ENCODE assay signal across 25 cellular contexts in genomic region chr22:31090217-31091085, GRCh38. TPM values are rescaled to one million over a fixed set of nuclear protein-coding genes. Genes with fewer than 3 reads are reported as not detected.
DNase-seq lines count a peak whose midpoint lies in the region; ATAC-seq, FAIRE-seq and TF ChIP-seq lines count a peak whose summit lies in the region.
"Had no signal": no experiment of that assay in that cellular context is flagged by ENCODE, and none has a peak within 500 bp of the region (broad histone marks: within the 10 kb centered on the region; RNA-seq: fewer than 3 reads in every experiment).

No MANE protein-coding gene starts in this region.

- DNase-seq in GM19239 (ENCODE audit: insufficient read length, low spot score) (peak; percentile 10), colonic mucosa (no peak), tibial nerve (ENCODE audit: low spot score in 2 of 2) (no peak), NCI-H2171 treated with DMSO at 0.1 percent for 48 hours (lab: John Stamatoyannopoulos, UW) (no peak), CD14-positive monocyte (ENCODE audit: low spot score) (no peak)
- DNase-seq in activated CD4-positive, alpha-beta memory T cell treated with anti-CD3 and anti-CD28 coated beads, Interleukin-2, amount 10 ng/mL, durations not matched to agents 7 days and 5 days, result no peak
- DNase-seq: activated CD4-positive, alpha-beta T cell treated with anti-CD3 and anti-CD28 coated beads, Interleukin-2, amount 10 ng/mL, durations not matched to agents 7 days and 5 days; activated CD8-positive, alpha-beta memory T cell treated with anti-CD3 and anti-CD28 coated beads, Interleukin-2, amount 50 U/mL, for 4 hours; activated effector memory CD4-positive, alpha-beta T cell treated with anti-CD3 and anti-CD28 coated beads, Interleukin-2, amount 50 U/mL, for 16 hours; DMS79; dorsolateral prefrontal cortex; head of caudate nucleus; HFFc6; NCI-H2029; NCI-H446 treated with DMSO at 0.1 percent for 48 hours; stimulated activated CD8-positive, alpha-beta memory T cell treated with anti-CD3 and anti-CD28 coated beads, Interleukin-4, amount 100 ng/mL, for 48 hours had no signal

- WGBS in tibial nerve, 2 donors, result 65 to 68% methylated on average over 14 to 15 of the region's 15 CpGs

- no peak for TF ChIP-seq POLR2A in tibial nerve (IDR thresholded peaks at IDR 0.05)

- H3K4me1 ChIP-seq in colonic mucosa, result peaks cover under 1% of the 10 kb centered on the region
- H3K4me1 ChIP-seq in muscle layer of colon (ENCODE audit: insufficient read depth, low read length), result peaks cover 50% of the 10 kb centered on the region
- peaks cover 0 to 60% (median 53%) of the 10 kb centered on the region in 4 donors for H3K4me1 ChIP-seq in tibial nerve

- TF ChIP-seq CTCF in colonic mucosa (IDR thresholded peaks at IDR 0.05) (no peak), tibial nerve (IDR thresholded peaks at IDR 0.05) (no peak), CD14-positive monocyte (IDR thresholded peaks at IDR 0.05) (no peak)

- H3K27ac ChIP-seq in colonic mucosa (peak overlapping the region; percentile 44), muscle layer of colon (ENCODE audit: low read depth, low read length) (peak overlapping the region; percentile 97), tibial nerve (peak overlapping the region; percentile 61 to 99 (median 82))

- H3K36me3 Mint-ChIP-seq in activated CD4-positive, alpha-beta memory T cell treated with anti-CD3 and anti-CD28 coated beads, Interleukin-2, amount 10 ng/mL, durations not matched to agents 7 days and 5 days (ENCODE audit: low read depth), result peaks cover 4% of the 10 kb centered on the region
- peaks cover 14 to 42% of the 10 kb centered on the region in 2 donors for H3K36me3 Mint-ChIP-seq in CD14-positive monocyte
- H3K36me3 Mint-ChIP-seq: CD8-positive, alpha-beta memory T cell had no signal

- POLR2A ChIA-PET in activated CD4-positive, alpha-beta memory T cell treated with anti-CD3 and anti-CD28 coated beads, Interleukin-2, amount 10 ng/mL, durations not matched to agents 7 days and 5 days (lab: Charles Lee), result no interaction called here

- peaks cover 3% of the 10 kb centered on the region for H3K4me1 Mint-ChIP-seq in activated CD4-positive, alpha-beta memory T cell treated with anti-CD3 and anti-CD28 coated beads, Interleukin-2, amount 10 ng/mL, durations not matched to agents 7 days and 5 days
- H3K4me1 Mint-ChIP-seq in CD14-positive monocyte, result peaks cover 3% of the 10 kb centered on the region
- H3K4me1 Mint-ChIP-seq: activated CD4-positive, alpha-beta T cell treated with anti-CD3 and anti-CD28 coated beads, Interleukin-2, amount 10 ng/mL, durations not matched to agents 7 days and 5 days; CD8-positive, alpha-beta memory T cell had no signal

- intact Hi-C loops in colonic mucosa (cut with DNase I), result no loop called here
- intact Hi-C loops in CD14-positive monocyte (cut with micrococcal nuclease), result no loop called here

- no peak for FAIRE-seq in GM19239 (lab: Jason Lieb, UNC)
- FAIRE-seq: K562, keratinocyte had no signal

- H3K27ac Mint-ChIP-seq in activated CD4-positive, alpha-beta memory T cell treated with anti-CD3 and anti-CD28 coated beads, Interleukin-2, amount 10 ng/mL, durations not matched to agents 7 days and 5 days, result no peak overlapping the region
- no peak overlapping the region for H3K27ac Mint-ChIP-seq in CD14-positive monocyte
- H3K27ac Mint-ChIP-seq: activated CD4-positive, alpha-beta T cell treated with anti-CD3 and anti-CD28 coated beads, Interleukin-2, amount 10 ng/mL, durations not matched to agents 7 days and 5 days; CD8-positive, alpha-beta memory T cell; HFFc6; nephron; progenitor cell of endocrine pancreas had no signal

- H3K36me3 ChIP-seq in colonic mucosa (peaks cover 5% of the 10 kb centered on the region), muscle layer of colon (ENCODE audit: insufficient read depth, low read length) (peaks cover 73% of the 10 kb centered on the region), tibial nerve (peaks cover 4 to 79% (median 9%) of the 10 kb centered on the region in 3 donors)

- H3K4me3 Mint-ChIP-seq in activated CD4-positive, alpha-beta memory T cell treated with anti-CD3 and anti-CD28 coated beads, Interleukin-2, amount 10 ng/mL, durations not matched to agents 7 days and 5 days, result no peak overlapping the region
- H3K4me3 Mint-ChIP-seq in CD14-positive monocyte, result no peak overlapping the region
- H3K4me3 Mint-ChIP-seq: activated CD4-positive, alpha-beta T cell treated with anti-CD3 and anti-CD28 coated beads, Interleukin-2, amount 10 ng/mL, durations not matched to agents 7 days and 5 days; CD8-positive, alpha-beta memory T cell; HFFc6; nephron had no signal

- ATAC-seq in HG03342 (IDR thresholded peaks at IDR 0.05; ENCODE audit: unreplicated experiment), result no peak
- ATAC-seq: K562 had no signal

- TF ChIP-seq EP300 in tibial nerve (IDR thresholded peaks at IDR 0.05), result no peak

- no peak overlapping the region for H3K9ac ChIP-seq in colonic mucosa (ENCODE audit: low read depth in 2 of 2, low read length in 2 of 2)
- peak overlapping the region; percentile 95 for H3K9ac ChIP-seq in muscle layer of colon (ENCODE audit: low read length)

- CTCF ChIA-PET in activated CD4-positive, alpha-beta memory T cell treated with anti-CD3 and anti-CD28 coated beads, Interleukin-2, amount 10 ng/mL, durations not matched to agents 7 days and 5 days (lab: Charles Lee), result no interaction called here

- H3K9me3 ChIP-seq in colonic mucosa (no peaks in the 10 kb centered on the region), muscle layer of colon (ENCODE audit: low read length) (no peaks in the 10 kb centered on the region), tibial nerve (no peaks in the 10 kb centered on the region)
- H3K9me3 ChIP-seq: suprapubic skin had no signal

- H3K27me3 ChIP-seq in colonic mucosa, result no peaks in the 10 kb centered on the region
- H3K27me3 ChIP-seq in muscle layer of colon (ENCODE audit: control insufficient read depth in 1 of 2, insufficient read depth in 2 of 2, low read length in 2 of 2), result no peaks in the 10 kb centered on the region
- H3K27me3 ChIP-seq in tibial nerve, result no peaks in the 10 kb centered on the region
- H3K27me3 ChIP-seq: dorsolateral prefrontal cortex, suprapubic skin had no signal

- H3K4me3 ChIP-seq in colonic mucosa (no peak overlapping the region), muscle layer of colon (ENCODE audit: low read depth in 1 of 2, low read length in 2 of 2) (peak overlapping the region; percentile 39 to 86), tibial nerve (peak overlapping the region in 2 of 4 donors; percentile 26 to 42)
- H3K4me3 ChIP-seq: dorsolateral prefrontal cortex, K562, suprapubic skin had no signal

- H3K27me3 Mint-ChIP-seq in activated CD4-positive, alpha-beta memory T cell treated with anti-CD3 and anti-CD28 coated beads, Interleukin-2, amount 10 ng/mL, durations not matched to agents 7 days and 5 days, result no peaks in the 10 kb centered on the region
- peaks cover 0 to 2% (median 0%) of the 10 kb centered on the region in 3 donors for H3K27me3 Mint-ChIP-seq in CD14-positive monocyte (ENCODE audit: low read depth in 3 of 3)
- H3K27me3 Mint-ChIP-seq: activated CD4-positive, alpha-beta T cell treated with anti-CD3 and anti-CD28 coated beads, Interleukin-2, amount 10 ng/mL, durations not matched to agents 7 days and 5 days; CD8-positive, alpha-beta memory T cell; progenitor cell of endocrine pancreas had no signal

- H3K9me3 Mint-ChIP-seq in activated CD4-positive, alpha-beta memory T cell treated with anti-CD3 and anti-CD28 coated beads, Interleukin-2, amount 10 ng/mL, durations not matched to agents 7 days and 5 days, result no peaks in the 10 kb centered on the region
- no peaks in the 10 kb centered on the region for H3K9me3 Mint-ChIP-seq in CD14-positive monocyte
- H3K9me3 Mint-ChIP-seq: activated CD4-positive, alpha-beta T cell treated with anti-CD3 and anti-CD28 coated beads, Interleukin-2, amount 10 ng/mL, durations not matched to agents 7 days and 5 days; CD8-positive, alpha-beta memory T cell; HFFc6; nephron had no signal

RNA-seq across cellular contexts. Expression of gene SMTN, which starts 9.3 kb away (rescaled TPM):
- total RNA-seq in colonic mucosa, result 100 to 1,000 TPM; 152 to 159 TPM
- total RNA-seq in tibial nerve, result 100 to 1,000 TPM; 173 to 294 (median 253) TPM
- 10 to 100 TPM; 36.4 to 41.4 TPM for total RNA-seq in activated CD4-positive, alpha-beta memory T cell treated with anti-CD3 and anti-CD28 coated beads, Interleukin-2, amount 10 ng/mL, durations not matched to agents 7 days and 5 days
- under 1 TPM; 0.87 to 0.88 TPM for polyA plus RNA-seq in CD14-positive monocyte

RNA-seq across cellular contexts. Expression of gene SELENOM, which starts 16.9 kb away (rescaled TPM):
- total RNA-seq in colonic mucosa (10 to 100 TPM; 27.1 to 61.7 TPM), tibial nerve (100 to 1,000 TPM; 591 to 706 (median 650) TPM)
- 1 to 10 TPM; 2.3 to 2.4 TPM for total RNA-seq in activated CD4-positive, alpha-beta memory T cell treated with anti-CD3 and anti-CD28 coated beads, Interleukin-2, amount 10 ng/mL, durations not matched to agents 7 days and 5 days
- 1 to 10 TPM; 3.4 to 7.6 TPM for polyA plus RNA-seq in CD14-positive monocyte

RNA-seq across cellular contexts. Expression of gene INPP5J, which starts 32.3 kb away (rescaled TPM):
- 10 to 100 TPM; 18.3 to 18.4 TPM for total RNA-seq in colonic mucosa
- 1 to 10 TPM in 1 of 4 donors, under 1 TPM in 3; 0.20 to 1.0 (median 0.67) TPM for total RNA-seq in tibial nerve
- not detected for total RNA-seq in activated CD4-positive, alpha-beta memory T cell treated with anti-CD3 and anti-CD28 coated beads, Interleukin-2, amount 10 ng/mL, durations not matched to agents 7 days and 5 days
- not detected for polyA plus RNA-seq in CD14-positive monocyte
- total RNA-seq: activated CD4-positive, alpha-beta T cell treated with anti-CD3 and anti-CD28 coated beads, Interleukin-2, amount 10 ng/mL, durations not matched to agents 7 days and 5 days had no signal
- polyA plus RNA-seq: CD8-positive, alpha-beta memory T cell had no signal

RNA-seq across cellular contexts. Expression of gene PLA2G3, which starts 49.9 kb away (rescaled TPM):
- total RNA-seq in colonic mucosa (under 1 TPM; 0.57 to 0.88 TPM), tibial nerve (not detected)
- total RNA-seq in activated CD4-positive, alpha-beta memory T cell treated with anti-CD3 and anti-CD28 coated beads, Interleukin-2, amount 10 ng/mL, durations not matched to agents 7 days and 5 days, result not detected
- not detected for polyA plus RNA-seq in CD14-positive monocyte
- total RNA-seq: activated CD4-positive, alpha-beta T cell treated with anti-CD3 and anti-CD28 coated beads, Interleukin-2, amount 10 ng/mL, durations not matched to agents 7 days and 5 days; CD8-positive, alpha-beta memory T cell; mesenteric fat pad had no signal
- polyA plus RNA-seq: CD8-positive, alpha-beta memory T cell had no signal

Comparison
In these comparisons a context has a peak if more than half of its experiments do, and no peak if none do; other contexts are left out.
1. H3K27ac ChIP-seq: peak in every context shown above with its lines; median percentile 97 in muscle layer of colon; 82 in tibial nerve; 44 in colonic mucosa.
2. RNA of gene SELENOM, which starts 16.9 kb away (total RNA-seq): 591 to 706 TPM in tibial nerve; 27.1 to 61.7 TPM in colonic mucosa and 2.3 to 2.4 TPM in activated CD4-positive, alpha-beta memory T cell treated with anti-CD3 and anti-CD28 coated beads, Interleukin-2, amount 10 ng/mL, durations not matched to agents 7 days and 5 days; every median in the first group is over 4 times any median in the second.
3. RNA of gene INPP5J, which starts 32.3 kb away (total RNA-seq): 18.3 to 18.4 TPM in colonic mucosa; 0.20 to 1.0 TPM in tibial nerve and not detected in activated CD4-positive, alpha-beta memory T cell treated with anti-CD3 and anti-CD28 coated beads, Interleukin-2, amount 10 ng/mL, durations not matched to agents 7 days and 5 days; every median in the first group is over 4 times any median in the second.